8 cellular contexts compared by ENCODE assay signal in the genomic region with DNA sequence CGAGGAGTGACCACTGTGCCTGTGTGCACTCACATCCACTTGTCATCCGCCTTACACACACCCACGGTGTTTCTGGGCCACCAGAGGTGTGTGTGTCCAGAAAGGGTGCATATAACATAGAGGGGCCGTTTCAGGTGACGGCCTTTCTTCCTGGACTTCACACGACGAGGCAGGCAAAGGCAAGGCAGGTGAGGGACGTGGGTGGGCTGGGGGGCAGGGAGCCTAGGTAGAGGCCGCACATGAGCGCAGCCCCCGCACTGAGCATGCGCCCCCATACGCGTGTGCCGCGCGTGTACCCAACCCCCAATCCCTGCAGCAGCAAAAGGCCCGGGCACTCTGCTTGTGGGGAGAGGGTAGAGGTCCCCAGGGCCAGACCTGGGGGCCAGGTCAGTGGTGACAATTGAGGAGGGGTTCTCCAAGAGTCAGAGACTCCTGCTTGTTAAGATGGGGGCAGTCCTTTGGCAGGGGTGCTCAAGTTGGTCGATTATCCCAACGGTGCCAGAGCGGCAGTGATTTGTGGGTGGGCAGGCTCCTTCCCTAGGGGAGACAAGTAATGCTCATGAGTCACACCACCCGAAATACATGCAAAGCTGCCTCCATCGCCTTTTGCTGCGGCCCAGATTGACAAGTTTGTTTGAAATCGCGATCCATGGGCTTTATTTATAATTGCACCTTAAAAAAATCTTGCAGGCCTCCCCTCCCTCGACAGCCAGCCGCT. TPM values are rescaled to one million over a fixed set of nuclear protein-coding genes. Genes with fewer than 3 reads are reported as not detected.
DNase-seq lines count a peak whose midpoint lies in the region; ATAC-seq and TF ChIP-seq lines count a peak whose summit lies in the region.

No MANE protein-coding gene starts in this region.

- no peaks in the 10 kb centered on the region for H3K9me3 Mint-ChIP-seq in activated naive CD8-positive, alpha-beta T cell (ENCODE audit: low read depth)

- H4K20me1 ChIP-seq in hepatocyte (ENCODE audit: insufficient read depth, poor library complexity, severe bottlenecking) (peaks cover 31% of the 10 kb centered on the region), smooth muscle cell (ENCODE audit: low read depth) (peaks cover 46% of the 10 kb centered on the region)

- peaks cover 6% of the 10 kb centered on the region for H3F3A ChIP-seq in smooth muscle cell (ENCODE audit: low read depth)

- H3K4me3 ChIP-seq in MG63 (peak overlapping the region; percentile 61), hepatocyte (no peak overlapping the region), smooth muscle cell (peak overlapping the region; percentile 57)

- H3K36me3 Mint-ChIP-seq in activated naive CD8-positive, alpha-beta T cell = no peaks in the 10 kb centered on the region

- H3K36me3 ChIP-seq in MG63 = 0 out of 2 replicates have a peak, but pooled peaks cover 8% of the 10 kb centered on the region
- H3K36me3 ChIP-seq in hepatocyte (replicated peaks; ENCODE audit: insufficient read depth, low read depth) = no peaks in the 10 kb centered on the region
- H3K36me3 ChIP-seq in smooth muscle cell (ENCODE audit: low read depth) = no peaks in the 10 kb centered on the region

- no peaks in the 10 kb centered on the region for H3K9me2 ChIP-seq in hepatocyte (replicated peaks; ENCODE audit: insufficient read depth)

- ATAC-seq in HG03095 (IDR thresholded peaks at IDR 0.05; ENCODE audit: unreplicated experiment) = no peak

- TF ChIP-seq CTCF in hepatocyte (IDR thresholded peaks at IDR 0.05; ENCODE audit: poor library complexity) (no peak), smooth muscle cell (IDR thresholded peaks at IDR 0.05; ENCODE audit: borderline replicate concordance, insufficient read depth, poor library complexity, severe bottlenecking) (no peak)

- H3K4me1 ChIP-seq in hepatocyte (ENCODE audit: insufficient read depth) = peaks cover 42% of the 10 kb centered on the region
- peaks cover 38% of the 10 kb centered on the region for H3K4me1 ChIP-seq in smooth muscle cell (ENCODE audit: low read depth)

- H3K4me2 ChIP-seq in hepatocyte = peak overlapping the region; percentile 95
- peak overlapping the region; percentile 92 for H3K4me2 ChIP-seq in smooth muscle cell

- 58% methylated on average over 26 of the region's 28 CpGs for WGBS in hepatocyte (ENCODE audit: low lambda C conversion rate, missing lambda C conversion rate)
- WGBS in smooth muscle cell (ENCODE audit: low lambda C conversion rate) = 43% methylated on average over 28 of the region's 28 CpGs

- peaks cover 38% of the 10 kb centered on the region for H3K79me2 ChIP-seq in hepatocyte
- H3K79me2 ChIP-seq in smooth muscle cell (ENCODE audit: low read depth) = peaks cover 29% of the 10 kb centered on the region

- H3K4me3 Mint-ChIP-seq in activated naive CD8-positive, alpha-beta T cell = peak overlapping the region; percentile 90

- H3K27me3 ChIP-seq in MG63 = no peaks in the 10 kb centered on the region
- no peaks in the 10 kb centered on the region for H3K27me3 ChIP-seq in hepatocyte
- no peaks in the 10 kb centered on the region for H3K27me3 ChIP-seq in smooth muscle cell (ENCODE audit: low read depth)

- H3K9me3 ChIP-seq in MG63 (no peaks in the 10 kb centered on the region), hepatocyte (ENCODE audit: low read depth) (no peaks in the 10 kb centered on the region), smooth muscle cell (replicated peaks; ENCODE audit: low read depth) (no peaks in the 10 kb centered on the region)

- H2AFZ ChIP-seq in hepatocyte (peak overlapping the region; percentile 91), smooth muscle cell (ENCODE audit: low read depth) (peak overlapping the region; percentile 76)

- DNase-seq in DMS114 treated with DMSO at 0.1 percent for 48 hours (lab: John Stamatoyannopoulos, UW; ENCODE audit: unreplicated experiment) (peak; percentile 18), MG63 (peak; percentile 75), hepatocyte (ENCODE audit: low spot score) (no peak), smooth muscle cell (lab: John Stamatoyannopoulos, UW; ENCODE audit: unreplicated experiment) (no peak), NCI-H774 (lab: John Stamatoyannopoulos, UW) (no peak), SW 1271 (lab: John Stamatoyannopoulos, UW) (no peak)

- peak overlapping the region; percentile 92 for H3K27ac Mint-ChIP-seq in activated naive CD8-positive, alpha-beta T cell

- H3K27me3 Mint-ChIP-seq in activated naive CD8-positive, alpha-beta T cell = no peaks in the 10 kb centered on the region

- peak overlapping the region; percentile 45 for H3K27ac ChIP-seq in hepatocyte
- peak overlapping the region; percentile 7 for H3K27ac ChIP-seq in smooth muscle cell (ENCODE audit: low read depth)

- H3K4me1 Mint-ChIP-seq in activated naive CD8-positive, alpha-beta T cell (ENCODE audit: low read depth) = peaks cover 62% of the 10 kb centered on the region

- H3K9ac ChIP-seq in smooth muscle cell (ENCODE audit: low read depth) = no peak overlapping the region

RNA-seq across cellular contexts. Expression of gene GIT1, which starts 1.0 kb away (rescaled TPM):
- total RNA-seq in MG63 (2014; rRNA removed; shearing (Covaris generic); ENCODE audit: low replicate concordance) = 17.1 and 36.4 TPM in 2 replicates
- 18.6 and 20.0 TPM in 2 replicates for total RNA-seq in hepatocyte
- polyA plus RNA-seq in hepatocyte = 35.2 and 46.3 TPM in 2 replicates
- total RNA-seq in smooth muscle cell = 12.7 and 17.6 TPM in 2 replicates
- polyA plus RNA-seq in smooth muscle cell = 23.0 and 34.7 TPM in 2 replicates

RNA-seq across cellular contexts. Expression of gene ANKRD13B, which starts 2.5 kb away (rescaled TPM):
- total RNA-seq in MG63 (2014; rRNA removed; shearing (Covaris generic); ENCODE audit: low replicate concordance) = 12.1 and 15.7 TPM in 2 replicates
- total RNA-seq in hepatocyte (3.5 and 5.1 TPM in 2 replicates), smooth muscle cell (2.8 and 3.6 TPM in 2 replicates)
- polyA plus RNA-seq in hepatocyte (7.2 and 11.6 TPM in 2 replicates), smooth muscle cell (6.7 and 6.8 TPM in 2 replicates)

RNA-seq across cellular contexts. Expression of gene TP53I13, which starts 21.9 kb away (rescaled TPM):
- total RNA-seq in MG63 (2014; rRNA removed; shearing (Covaris generic); ENCODE audit: low replicate concordance) = 28.6 and 48.8 TPM in 2 replicates
- 43.4 and 52.9 TPM in 2 replicates for total RNA-seq in hepatocyte
- 92.9 and 94.2 TPM in 2 replicates for polyA plus RNA-seq in hepatocyte
- total RNA-seq in smooth muscle cell = 35.4 and 50.7 TPM in 2 replicates
- polyA plus RNA-seq in smooth muscle cell = 105 and 107 TPM in 2 replicates

RNA-seq across cellular contexts. Expression of gene ABHD15, which starts 23.6 kb away (rescaled TPM):
- total RNA-seq in MG63 (2014; rRNA removed; shearing (Covaris generic); ENCODE audit: low replicate concordance) = 7.8 and 8.9 TPM in 2 replicates
- total RNA-seq in hepatocyte (16.8 and 19.2 TPM in 2 replicates), smooth muscle cell (5.0 and 7.0 TPM in 2 replicates)
- polyA plus RNA-seq in hepatocyte (11.0 and 11.8 TPM in 2 replicates), smooth muscle cell (6.4 and 7.4 TPM in 2 replicates)

RNA-seq across cellular contexts. Expression of gene CORO6, which starts 32.3 kb away (rescaled TPM):
- total RNA-seq in MG63 (2014; rRNA removed; shearing (Covaris generic); ENCODE audit: low replicate concordance) = 1.2 TPM in 1 of 2 replicates, not detected in the other
- 0.83 and 1.5 TPM in 2 replicates for total RNA-seq in hepatocyte
- polyA plus RNA-seq in hepatocyte = 1.9 and 3.4 TPM in 2 replicates
- total RNA-seq in smooth muscle cell = 2.4 and 6.2 TPM in 2 replicates
- polyA plus RNA-seq in smooth muscle cell = 2.4 and 2.9 TPM in 2 replicates

Comparison
In these comparisons a context has a peak if more than half of its experiments do, and no peak if none do; other contexts are left out.
1. DNase-seq: peak in DMS114 treated with DMSO at 0.1 percent for 48 hours (single experiment) and MG63 (single experiment); none in hepatocyte (single experiment), smooth muscle cell (single experiment), NCI-H774 (single experiment) and SW 1271 (0 of 2).